ENCODE assay signal across 8 cellular contexts in the genomic region with DNA sequence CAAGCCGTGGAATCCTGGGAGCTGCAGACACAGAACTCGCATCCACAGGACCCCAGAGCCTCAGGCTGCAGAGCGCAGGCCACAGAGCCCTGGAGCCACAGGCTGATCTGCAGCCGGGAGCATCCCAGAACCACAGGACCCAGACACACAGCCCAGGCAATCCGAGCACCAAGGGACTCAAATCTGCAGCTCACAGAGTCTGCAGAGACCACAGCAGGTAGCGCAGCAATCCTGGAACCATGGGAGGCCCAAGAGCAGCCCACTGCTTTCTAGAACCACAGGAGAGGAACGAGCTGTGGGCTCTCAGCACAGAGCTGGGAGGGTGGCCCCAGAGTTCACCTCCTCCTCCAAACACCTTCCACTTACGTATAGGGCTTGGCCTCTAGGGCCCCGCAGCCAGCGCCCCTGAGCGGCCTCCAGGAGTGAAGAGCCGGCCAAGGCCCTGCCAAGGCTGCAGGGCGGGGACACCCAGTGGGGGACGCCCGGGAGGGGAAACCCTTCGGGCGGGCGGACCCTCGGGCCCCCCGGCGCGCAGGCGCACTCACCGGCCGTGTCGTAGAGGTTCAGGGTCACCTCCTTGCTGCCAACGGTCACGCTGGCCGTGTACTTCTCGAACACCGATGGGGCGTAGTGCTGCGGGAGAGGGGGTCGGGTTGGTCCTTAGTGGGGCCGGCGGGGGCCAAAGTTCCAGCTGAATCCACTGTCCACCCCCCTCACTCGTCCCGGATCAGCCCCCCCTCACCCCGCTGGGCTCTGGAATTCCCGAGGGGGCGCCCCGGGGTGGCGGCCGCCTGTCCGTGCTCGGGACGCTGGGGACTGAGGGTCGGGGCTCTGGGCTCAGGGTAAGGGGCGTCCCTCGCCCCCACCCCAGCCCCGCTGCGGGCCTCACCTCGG. TPM values are rescaled to one million over a fixed set of nuclear protein-coding genes. Genes with fewer than 3 reads are reported as not detected.
DNase-seq lines count a peak whose midpoint lies in the region; ATAC-seq and TF ChIP-seq lines count a peak whose summit lies in the region.

No MANE protein-coding gene starts in this region.

- ATAC-seq in PC-3 (no peak), left lung (peak; percentile 35)

- no peaks in the 10 kb centered on the region for H3F3A ChIP-seq in PC-3 (ENCODE audit: low read length, unreplicated experiment)

- CTCF ChIA-PET in PC-3 (lab: Charles Lee), result interaction anchor here (0.5 to 3.9 kb wide), 4 partner anchors 17 to 99 kb away, joined by 3 to 45 read pairs (median 4); no protein-coding TSS in a partner anchor

- peak overlapping the region; percentile 96 for H3K27ac ChIP-seq in PC-3 (ENCODE audit: low read length)
- H3K27ac ChIP-seq in left lung, result peak overlapping the region; percentile 82 to 100
- peak overlapping the region; percentile 36 for H3K27ac ChIP-seq in temporal lobe (ENCODE audit: low read depth, low read length)

- H3K4me2 ChIP-seq in PC-3 (ENCODE audit: low read length), result peak overlapping the region; percentile 93

- in situ Hi-C loops in astrocyte of the cerebellum (cut with HindIII; ENCODE audit: low sequenced_read_pairs), result no loop called here

- H3K4me1 ChIP-seq in PC-3 (ENCODE audit: insufficient read depth, low read length) (peaks cover 80% of the 10 kb centered on the region), left lung (peaks cover 32 to 99% of the 10 kb centered on the region in 2 donors)

- TSS peak; percentile 90 for BruUV-seq in PC-3 (replicated peaks; lab: Mats Ljungman, UMichigan)

- H3K27me3 ChIP-seq in PC-3 (ENCODE audit: low read length), result no peaks in the 10 kb centered on the region
- H3K27me3 ChIP-seq in left lung, result no peaks in the 10 kb centered on the region

- H3K36me3 ChIP-seq in PC-3 (ENCODE audit: low read depth, low read length) (peaks cover 7% of the 10 kb centered on the region; the same call in 1 of the 2 replicates), left lung (peaks cover 0 to 16% of the 10 kb centered on the region in 2 donors)

- H3K4me3 ChIP-seq in PC-3 (ENCODE audit: low read length) (peak overlapping the region; percentile 84), astrocyte of the cerebellum (ENCODE audit: low read depth, low read length) (peak overlapping the region; percentile 41), left lung (peak overlapping the region; percentile 46 to 69)

- 0 out of 2 replicates have a peak, but pooled peaks cover 3% of the 10 kb centered on the region for H4K20me1 ChIP-seq in PC-3 (ENCODE audit: low read length)

- intact Hi-C loops in PC-3 (cut with micrococcal nuclease), result loop anchor here (5.0 to 10.0 kb wide), 3 partner anchors 81 to 232 kb away; a partner anchor contains a TSS
- intact Hi-C loops in left lung (cut with DNase I), result loop anchor here in 1 of 2 donors (10.0 kb wide), 1 partner anchor 92 kb away; a partner anchor contains a TSS

- peak overlapping the region; percentile 94 for H3K9ac ChIP-seq in PC-3 (ENCODE audit: low read length)

- H3K9me3 ChIP-seq in PC-3 (ENCODE audit: low read length), result no peaks in the 10 kb centered on the region
- H3K9me3 ChIP-seq in left lung, result no peaks in the 10 kb centered on the region

- no peak overlapping the region; the same call in 1 of the 2 replicates for H2AFZ ChIP-seq in PC-3 (ENCODE audit: low read length)

- POLR2A ChIA-PET in PC-3 (lab: Charles Lee; ENCODE audit: unreplicated experiment), result interaction anchor here (0.7 to 1.0 kb wide), 3 partner anchors 19 to 316 kb away, joined by 4 to 13 read pairs (median 4); no protein-coding TSS in a partner anchor

- peak; percentile 39 for TF ChIP-seq CTCF in GM10266 (IDR thresholded peaks at IDR 0.05; ENCODE audit: control insufficient read depth, insufficient read depth, low read depth, missing control alignments)
- no peak; the same call in 1 of the 2 replicates for TF ChIP-seq CTCF in PC-3 (conservative IDR thresholded peaks at IDR 0.05; ENCODE audit: low read depth, low read length)
- no peak for TF ChIP-seq CTCF in astrocyte of the cerebellum (IDR thresholded peaks at IDR 0.05; ENCODE audit: low read depth, low read length, missing control alignments)
- no peak for TF ChIP-seq CTCF in left lung (IDR thresholded peaks at IDR 0.05)

- H3K79me2 ChIP-seq in PC-3 (ENCODE audit: low read length), result peaks cover 81% of the 10 kb centered on the region

- H3K9me2 ChIP-seq in PC-3 (replicated peaks; ENCODE audit: low read length), result no peaks in the 10 kb centered on the region

- DNase-seq in GM10266 (ENCODE audit: extremely low spot score), result peak; percentile 74
- DNase-seq in PC-3, result peak; percentile 36
- DNase-seq in astrocyte of the cerebellum (ENCODE audit: low read depth), result no peak
- DNase-seq in left lung, result peak; percentile 76 to 89
- no peak for DNase-seq in NCI-H82 treated with DMSO at 0.1 percent for 48 hours (lab: John Stamatoyannopoulos, UW; ENCODE audit: unreplicated experiment)
- DNase-seq in epidermal melanocyte (ENCODE audit: insufficient read length, low spot score), result no peak
- DNase-seq in GM19240 (ENCODE audit: insufficient read length, low spot score), result no peak

RNA-seq across cellular contexts. Expression of a gene that starts 0.6 kb away (rescaled TPM):
- total RNA-seq in PC-3 (2014; rRNA removed) (232 TPM in 2 replicates), left lung (10 to 100 TPM; 37.6 to 48.3 TPM), temporal lobe (10.1 TPM)

RNA-seq across cellular contexts. Expression of a gene that starts 11.0 kb away (rescaled TPM):
- total RNA-seq in PC-3 (2014; rRNA removed) (7.5 and 13.0 TPM in 2 replicates), left lung (10 to 100 TPM; 18.9 to 23.4 TPM), temporal lobe (7.1 TPM)

Comparison
In these comparisons a context has a peak if more than half of its experiments do, and no peak if none do; other contexts are left out.
1. DNase-seq: peak in GM10266 (single experiment), PC-3 (single experiment) and left lung (2 of 2); none in astrocyte of the cerebellum (single experiment), NCI-H82 treated with DMSO at 0.1 percent for 48 hours (single experiment), epidermal melanocyte (single experiment) and GM19240 (single experiment).
2. H3K27ac ChIP-seq: peak in every context shown above with its lines; median percentile 96 in PC-3; 91 in left lung; 36 in temporal lobe.
3. Peak in every context shown above with its lines, with median percentiles within 50 percentile points of each other: H3K4me3 ChIP-seq.